In the genomic region with DNA sequence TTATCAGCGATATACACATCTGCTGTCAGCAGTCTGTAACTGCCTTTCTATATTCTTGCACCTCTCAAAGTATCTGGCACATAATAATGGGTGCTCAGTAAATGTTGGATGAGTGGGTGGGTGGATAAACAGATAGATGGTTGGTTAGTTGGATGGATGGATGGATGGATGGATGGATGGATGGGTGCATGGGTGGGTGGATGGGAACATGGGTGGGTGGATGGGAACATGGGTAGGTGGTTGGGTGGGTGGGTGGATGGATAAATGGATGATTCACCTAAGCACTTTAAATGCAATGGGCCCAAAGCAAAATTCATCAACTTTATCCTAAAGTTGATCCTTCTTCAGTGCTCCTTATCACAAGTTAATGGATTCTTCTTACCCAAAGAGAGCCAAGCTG, we compare ENCODE assay signal across 1 cellular context.
TF ChIP-seq lines count a peak whose summit lies in the region.

No MANE protein-coding gene starts in this region.

TF ChIP-seq in WTC11, 78 proteins besides CTCF, POLR2A, EP300 and RAD21 (continued from another document):
- TF ChIP-seq CDX4 (CRISPR knock-in tag; IDR thresholded peaks at IDR 0.05; ENCODE audit: borderline replicate concordance) (no peak), GRHL2 (CRISPR knock-in tag; IDR thresholded peaks at IDR 0.05; ENCODE audit: insufficient replicate concordance, severe bottlenecking) (no peak)
- TF ChIP-seq, protein P1, sequence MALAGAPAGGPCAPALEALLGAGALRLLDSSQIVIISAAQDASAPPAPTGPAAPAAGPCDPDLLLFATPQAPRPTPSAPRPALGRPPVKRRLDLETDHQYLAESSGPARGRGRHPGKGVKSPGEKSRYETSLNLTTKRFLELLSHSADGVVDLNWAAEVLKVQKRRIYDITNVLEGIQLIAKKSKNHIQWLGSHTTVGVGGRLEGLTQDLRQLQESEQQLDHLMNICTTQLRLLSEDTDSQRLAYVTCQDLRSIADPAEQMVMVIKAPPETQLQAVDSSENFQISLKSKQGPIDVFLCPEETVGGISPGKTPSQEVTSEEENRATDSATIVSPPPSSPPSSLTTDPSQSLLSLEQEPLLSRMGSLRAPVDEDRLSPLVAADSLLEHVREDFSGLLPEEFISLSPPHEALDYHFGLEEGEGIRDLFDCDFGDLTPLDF (CRISPR knock-in tag; IDR thresholded peaks at IDR 0.05): no peak
- TF ChIP-seq, protein P2, sequence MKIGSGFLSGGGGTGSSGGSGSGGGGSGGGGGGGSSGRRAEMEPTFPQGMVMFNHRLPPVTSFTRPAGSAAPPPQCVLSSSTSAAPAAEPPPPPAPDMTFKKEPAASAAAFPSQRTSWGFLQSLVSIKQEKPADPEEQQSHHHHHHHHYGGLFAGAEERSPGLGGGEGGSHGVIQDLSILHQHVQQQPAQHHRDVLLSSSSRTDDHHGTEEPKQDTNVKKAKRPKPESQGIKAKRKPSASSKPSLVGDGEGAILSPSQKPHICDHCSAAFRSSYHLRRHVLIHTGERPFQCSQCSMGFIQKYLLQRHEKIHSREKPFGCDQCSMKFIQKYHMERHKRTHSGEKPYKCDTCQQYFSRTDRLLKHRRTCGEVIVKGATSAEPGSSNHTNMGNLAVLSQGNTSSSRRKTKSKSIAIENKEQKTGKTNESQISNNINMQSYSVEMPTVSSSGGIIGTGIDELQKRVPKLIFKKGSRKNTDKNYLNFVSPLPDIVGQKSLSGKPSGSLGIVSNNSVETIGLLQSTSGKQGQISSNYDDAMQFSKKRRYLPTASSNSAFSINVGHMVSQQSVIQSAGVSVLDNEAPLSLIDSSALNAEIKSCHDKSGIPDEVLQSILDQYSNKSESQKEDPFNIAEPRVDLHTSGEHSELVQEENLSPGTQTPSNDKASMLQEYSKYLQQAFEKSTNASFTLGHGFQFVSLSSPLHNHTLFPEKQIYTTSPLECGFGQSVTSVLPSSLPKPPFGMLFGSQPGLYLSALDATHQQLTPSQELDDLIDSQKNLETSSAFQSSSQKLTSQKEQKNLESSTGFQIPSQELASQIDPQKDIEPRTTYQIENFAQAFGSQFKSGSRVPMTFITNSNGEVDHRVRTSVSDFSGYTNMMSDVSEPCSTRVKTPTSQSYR (CRISPR knock-in tag; IDR thresholded peaks at IDR 0.05): no peak
